11 cellular contexts compared by ENCODE assay signal in genomic region chr14:24040692-24041091, GRCh38. TPM values are rescaled to one million over a fixed set of nuclear protein-coding genes. Genes with fewer than 3 reads are reported as not detected.
"Had no signal": no experiment of that assay in that cellular context is flagged by ENCODE, and none has a peak within 500 bp of the region (broad histone marks: within the 10 kb centered on the region; RNA-seq: fewer than 3 reads in every experiment).

No MANE protein-coding gene starts in this region.

- H3K36me3 Mint-ChIP-seq: IgD-negative memory B cell had no signal

- H3K27ac ChIP-seq: KMS-11 had no signal

- H3K27me3 Mint-ChIP-seq: IgD-negative memory B cell had no signal

- H3K4me3 Mint-ChIP-seq: GM23338, H9, IgD-negative memory B cell had no signal

- H3K9me3 Mint-ChIP-seq: GM23338, H9, IgD-negative memory B cell had no signal

- H2AFZ ChIP-seq: GM23338 had no signal

- H3K4me2 ChIP-seq: GM23338, KMS-11 had no signal

- DNase-seq: H9, HCEC 1CT, Kasumi-1, KBM-7 had no signal

- H3K27ac Mint-ChIP-seq: GM23338, H9, IgD-negative memory B cell had no signal

- ATAC-seq: GM23338 had no signal

- FAIRE-seq: H1, H54, HTR-8/SVneo had no signal

- H3K4me3 ChIP-seq: GM23338 had no signal

- H3K9ac ChIP-seq: KMS-11 had no signal

RNA-seq across cellular contexts. Expression of gene CPNE6, which starts 30.7 kb away (rescaled TPM):
- total RNA-seq: GM23338, H1, H9, HT-29 had no signal
- polyA plus RNA-seq: IgD-negative memory B cell had no signal
